ENCODE assay signal across 14 cellular contexts in genomic region chr21:46202592-46203202, GRCh38. TPM values are rescaled to one million over a fixed set of nuclear protein-coding genes. Genes with fewer than 3 reads are reported as not detected.
DNase-seq lines count a peak whose midpoint lies in the region; ATAC-seq, FAIRE-seq and TF ChIP-seq lines count a peak whose summit lies in the region.
"Had no signal": no experiment of that assay in that cellular context is flagged by ENCODE, and none has a peak within 500 bp of the region (broad histone marks: within the 10 kb centered on the region; RNA-seq: fewer than 3 reads in every experiment).

No MANE protein-coding gene starts in this region.

- 89% methylated on average over 5 of the region's 6 CpGs for WGBS in right lobe of liver (ENCODE audit: insufficient coverage, low coverage, low lambda C conversion rate, missing lambda C conversion rate)
- WGBS in HepG2 (ENCODE audit: low lambda C conversion rate): 98% methylated on average over 6 of the region's 6 CpGs

- TF ChIP-seq POLR2A in right lobe of liver (IDR thresholded peaks at IDR 0.05) (no peak), HepG2 (IDR thresholded peaks at IDR 0.05; ENCODE audit: insufficient read depth in 1 of 2, low read depth in 2 of 2, low read length in 2 of 2) (no peak)

- POLR2A ChIA-PET in HepG2 (lab: Yijun Ruan, JAX): no interaction called here

- BruUV-seq in HepG2 (replicated peaks; lab: Mats Ljungman, UMichigan): no TSS peak

- H3K9me3 ChIP-seq in right lobe of liver (no peaks in the 10 kb centered on the region), HepG2 (ENCODE audit: low read length) (no peaks in the 10 kb centered on the region), upper lobe of right lung (no peaks in the 10 kb centered on the region)
- H3K9me3 ChIP-seq: A549, ovary had no signal

- no peak for TF ChIP-seq CTCF in right lobe of liver (IDR thresholded peaks at IDR 0.05)
- no peak for TF ChIP-seq CTCF in HepG2 (CRISPR knock-in tag; IDR thresholded peaks at IDR 0.05)
- TF ChIP-seq CTCF in upper lobe of right lung (IDR thresholded peaks at IDR 0.05): no peak

- no peaks in the 10 kb centered on the region for H3K79me2 ChIP-seq in HepG2 (ENCODE audit: insufficient read depth, low read length)

- no peak overlapping the region for H2AFZ ChIP-seq in HepG2 (ENCODE audit: low read length)

- H3K4me1 ChIP-seq in right lobe of liver (no peaks in the 10 kb centered on the region), HepG2 (ENCODE audit: insufficient read depth, low read length) (no peaks in the 10 kb centered on the region), upper lobe of right lung (no peaks in the 10 kb centered on the region)
- H3K4me1 ChIP-seq: A549 had no signal

- FAIRE-seq in HepG2 (lab: Jason Lieb, UNC): no peak
- FAIRE-seq: A549 had no signal

- in situ Hi-C loops in HepG2 (cut with HindIII; ENCODE audit: extremely low pct_ligation_motif_present, low pct_unique_long_range_greater_than_20kb): no loop called here

- peak in 3 of 4 donors; percentile 37 to 66 (median 47) for ATAC-seq in right lobe of liver
- no peak for ATAC-seq in HepG2
- ATAC-seq in upper lobe of right lung: peak; percentile 50
- ATAC-seq in GM21515 (IDR thresholded peaks at IDR 0.05; ENCODE audit: unreplicated experiment): no peak
- ATAC-seq in HG03439 (IDR thresholded peaks at IDR 0.05; ENCODE audit: unreplicated experiment): no peak
- ATAC-seq: A549 had no signal

- intact Hi-C loops in right lobe of liver (cut with DNase I): no loop called here
- intact Hi-C loops in HepG2 (cut with micrococcal nuclease; ENCODE audit: unreplicated experiment): no loop called here
- intact Hi-C loops in upper lobe of right lung (cut with DNase I): no loop called here

- no peak for TF ChIP-seq RAD21 in HepG2 (CRISPR knock-in tag; IDR thresholded peaks at IDR 0.05)

- H3K4me3 ChIP-seq in right lobe of liver (no peak overlapping the region), HepG2 (replicated peaks in 1 of 3; ENCODE audit: insufficient read depth in 1 of 3, low read depth in 2 of 3, low read length in 3 of 3) (no peak overlapping the region), upper lobe of right lung (no peak overlapping the region)
- H3K4me3 ChIP-seq: A549, ovary had no signal

- DNase-seq in right lobe of liver (peak in 2 of 3 donors; percentile 9 to 18), HepG2 (ENCODE audit: low spot score) (no peak), iPS DF 4.7 (ENCODE audit: extremely low read depth, low spot score) (peak; percentile 16), upper lobe of right lung (peak; percentile 32)
- DNase-seq: activated CD8-positive, alpha-beta memory T cell treated with anti-CD3 and anti-CD28 coated beads, Interleukin-2, amount 50 U/mL, for 4 hours; activated naive CD8-positive, alpha-beta T cell treated with anti-CD3 and anti-CD28 coated beads for 36 hours; HCEC 1CT; midbrain; MM.1S; stimulated activated CD4-positive, alpha-beta T cell treated with anti-CD3 and anti-CD28 coated beads, Interleukin-15, amount 100 ng/mL, for 24 hours had no signal

- no peak overlapping the region for H3K4me2 ChIP-seq in HepG2 (ENCODE audit: low read depth, low read length)
- H3K4me2 ChIP-seq: A549 had no signal

- 0 out of 2 replicates have a peak, but pooled peaks cover 2% of the 10 kb centered on the region for H4K20me1 ChIP-seq in HepG2 (ENCODE audit: insufficient read depth, low read length)

- no peaks in the 10 kb centered on the region for H3K27me3 ChIP-seq in right lobe of liver
- H3K27me3 ChIP-seq in HepG2 (ENCODE audit: control insufficient read depth in 1 of 2, insufficient read depth in 2 of 2, low read length in 2 of 2): no peaks in the 10 kb centered on the region
- no peaks in the 10 kb centered on the region for H3K27me3 ChIP-seq in upper lobe of right lung
- H3K27me3 ChIP-seq: ovary had no signal

- no peak overlapping the region for H3K27ac ChIP-seq in right lobe of liver
- H3K27ac ChIP-seq in HepG2 (ENCODE audit: extremely low read length, insufficient read depth, low read length): no peak overlapping the region
- H3K27ac ChIP-seq in upper lobe of right lung: peak overlapping the region; percentile 42
- H3K27ac ChIP-seq: A549, ovary had no signal

- TF ChIP-seq EP300 in HepG2 (IDR thresholded peaks at IDR 0.05; ENCODE audit: low read depth in 2 of 2, low read length in 2 of 2) (no peak), HepG2 (CRISPR knock-in tag; IDR thresholded peaks at IDR 0.05; ENCODE audit: borderline replicate concordance) (no peak)

- CTCF ChIA-PET in HepG2 (lab: Yijun Ruan, JAX; ENCODE audit: low intra/inter-chr PET ratio, low total read pairs): no interaction called here

- no peak overlapping the region for H3K9ac ChIP-seq in HepG2 (ENCODE audit: insufficient read depth, low read depth, low read length)

- H3K36me3 ChIP-seq in right lobe of liver (peaks cover 0 to 78% (median 11%) of the 10 kb centered on the region in 4 donors), HepG2 (replicated peaks in 1 of 2; ENCODE audit: control insufficient read depth in 1 of 2, insufficient read depth in 2 of 2, low read length in 2 of 2) (peaks cover 26 to 68% of the 10 kb centered on the region in 2 experiments), upper lobe of right lung (peaks cover 73% of the 10 kb centered on the region)
- H3K36me3 ChIP-seq: ovary had no signal

RNA-seq across cellular contexts. Expression of gene SPATC1L, which starts 18.4 kb away (rescaled TPM):
- total RNA-seq in right lobe of liver (1 to 10 TPM in 1 of 6 experiments, under 1 TPM in 3, not detected in 2; 0.31 to 1.7 (median 0.51) TPM), HepG2 (2016; rRNA removed; fragmentation: Illumina TruSeq; extraction: Trizol) (2.8 and 3.3 TPM in 2 replicates), upper lobe of right lung (4.7 TPM)
- total RNA-seq in HepG2 (2016; cell fraction: cytosol; rRNA removed; fragmentation: Illumina TruSeq; extraction: Trizol; ENCODE audit: low read depth): 2.1 and 2.7 TPM in 2 replicates
- 3.0 and 3.3 TPM in 2 replicates for total RNA-seq in HepG2 (2016; cell fraction: insoluble cytoplasmic fraction; rRNA removed; fragmentation: Illumina TruSeq; extraction: Trizol)
- total RNA-seq in HepG2 (2016; cell fraction: membrane; rRNA removed; fragmentation: Illumina TruSeq; extraction: Trizol): 3.0 and 3.8 TPM in 2 replicates
- 1.5 and 1.7 TPM in 2 replicates for total RNA-seq in HepG2 (2016; cell fraction: nucleus; rRNA removed; fragmentation: Illumina TruSeq; extraction: Trizol)
- polyA plus RNA-seq in HepG2 (2011; rRNA removed): 1.4 and 2.6 TPM in 2 replicates
- 1.4 and 2.8 TPM in 2 replicates for polyA plus RNA-seq in HepG2 (2011; cell fraction: cytosol; rRNA removed)
- polyA plus RNA-seq in HepG2 (2011; cell fraction: nucleus; rRNA removed): 9.6 and 9.7 TPM in 2 replicates
- polyA plus RNA-seq in HepG2 (2012): 7.3 and 10.9 TPM in 2 replicates
- polyA plus RNA-seq in HepG2 (2016; cell fraction: cytosol; fragmentation: Illumina TruSeq; extraction: Trizol; ENCODE audit: low read depth): 5.4 and 5.7 TPM in 2 replicates
- 5.9 and 7.1 TPM in 2 replicates for polyA plus RNA-seq in HepG2 (2016; cell fraction: insoluble cytoplasmic fraction; fragmentation: Illumina TruSeq; extraction: Trizol; ENCODE audit: low read depth)
- polyA plus RNA-seq in HepG2 (2016; cell fraction: membrane; fragmentation: Illumina TruSeq; extraction: Trizol; ENCODE audit: low read depth): 6.0 and 7.3 TPM in 2 replicates
- polyA plus RNA-seq in HepG2 (2016; cell fraction: nucleus; fragmentation: Illumina TruSeq; extraction: Trizol; ENCODE audit: insufficient read depth, low read depth): 5.8 and 6.5 TPM in 2 replicates
- polyA minus RNA-seq in HepG2 (2011; rRNA and poly(A)+ RNA removed; ENCODE audit: low replicate concordance): 2.4 and 3.4 TPM in 2 replicates
- polyA minus RNA-seq in HepG2 (2011; cell fraction: cytosol; rRNA and poly(A)+ RNA removed): 3.4 and 5.6 TPM in 2 replicates
- polyA minus RNA-seq in HepG2 (2011; cell fraction: nucleus; rRNA and poly(A)+ RNA removed): 0.77 and 1.6 TPM in 2 replicates

RNA-seq across cellular contexts. Expression of gene LSS, which starts 25.9 kb away (rescaled TPM):
- total RNA-seq in right lobe of liver (100 to 1,000 TPM in 1 of 6 experiments, 10 to 100 TPM in 5; 37.0 to 103 (median 59.6) TPM), HepG2 (2016; rRNA removed; fragmentation: Illumina TruSeq; extraction: Trizol) (73.5 and 113 TPM in 2 replicates), upper lobe of right lung (108 TPM)
- total RNA-seq in HepG2 (2016; cell fraction: cytosol; rRNA removed; fragmentation: Illumina TruSeq; extraction: Trizol; ENCODE audit: low read depth): 7.3 and 7.8 TPM in 2 replicates
- total RNA-seq in HepG2 (2016; cell fraction: insoluble cytoplasmic fraction; rRNA removed; fragmentation: Illumina TruSeq; extraction: Trizol): 62.4 and 115 TPM in 2 replicates
- total RNA-seq in HepG2 (2016; cell fraction: membrane; rRNA removed; fragmentation: Illumina TruSeq; extraction: Trizol): 31.7 and 32.0 TPM in 2 replicates
- total RNA-seq in HepG2 (2016; cell fraction: nucleus; rRNA removed; fragmentation: Illumina TruSeq; extraction: Trizol): 138 and 169 TPM in 2 replicates
- polyA plus RNA-seq in HepG2 (2011; rRNA removed): 72.6 and 182 TPM in 2 replicates
- 29.6 and 35.0 TPM in 2 replicates for polyA plus RNA-seq in HepG2 (2011; cell fraction: cytosol; rRNA removed)
- polyA plus RNA-seq in HepG2 (2011; cell fraction: nucleus; rRNA removed): 771 and 1,172 TPM in 2 replicates
- 69.9 and 111 TPM in 2 replicates for polyA plus RNA-seq in HepG2 (2012)
- 5.3 and 5.5 TPM in 2 replicates for polyA plus RNA-seq in HepG2 (2016; cell fraction: cytosol; fragmentation: Illumina TruSeq; extraction: Trizol; ENCODE audit: low read depth)
- polyA plus RNA-seq in HepG2 (2016; cell fraction: insoluble cytoplasmic fraction; fragmentation: Illumina TruSeq; extraction: Trizol; ENCODE audit: low read depth): 44.5 and 58.2 TPM in 2 replicates
- 14.1 and 14.6 TPM in 2 replicates for polyA plus RNA-seq in HepG2 (2016; cell fraction: membrane; fragmentation: Illumina TruSeq; extraction: Trizol; ENCODE audit: low read depth)
- 296 and 309 TPM in 2 replicates for polyA plus RNA-seq in HepG2 (2016; cell fraction: nucleus; fragmentation: Illumina TruSeq; extraction: Trizol; ENCODE audit: insufficient read depth, low read depth)
- polyA minus RNA-seq in HepG2 (2011; rRNA and poly(A)+ RNA removed; ENCODE audit: low replicate concordance): 67.2 and 95.6 TPM in 2 replicates
- polyA minus RNA-seq in HepG2 (2011; cell fraction: cytosol; rRNA and poly(A)+ RNA removed): 16.2 and 25.1 TPM in 2 replicates
- 66.3 and 114 TPM in 2 replicates for polyA minus RNA-seq in HepG2 (2011; cell fraction: nucleus; rRNA and poly(A)+ RNA removed)

RNA-seq across cellular contexts. Expression of gene FTCD, which starts 47.3 kb away (rescaled TPM):
- total RNA-seq in right lobe of liver (100 to 1,000 TPM; 141 to 668 (median 417) TPM), HepG2 (2016; rRNA removed; fragmentation: Illumina TruSeq; extraction: Trizol) (78.5 and 105 TPM in 2 replicates), upper lobe of right lung (0.46 TPM)
- 13.1 and 13.2 TPM in 2 replicates for total RNA-seq in HepG2 (2016; cell fraction: cytosol; rRNA removed; fragmentation: Illumina TruSeq; extraction: Trizol; ENCODE audit: low read depth)
- 61.2 and 115 TPM in 2 replicates for total RNA-seq in HepG2 (2016; cell fraction: insoluble cytoplasmic fraction; rRNA removed; fragmentation: Illumina TruSeq; extraction: Trizol)
- 21.0 and 27.4 TPM in 2 replicates for total RNA-seq in HepG2 (2016; cell fraction: membrane; rRNA removed; fragmentation: Illumina TruSeq; extraction: Trizol)
- total RNA-seq in HepG2 (2016; cell fraction: nucleus; rRNA removed; fragmentation: Illumina TruSeq; extraction: Trizol): 94.5 and 110 TPM in 2 replicates
- polyA plus RNA-seq in HepG2 (2011; rRNA removed): 75.7 and 112 TPM in 2 replicates
- 34.7 and 61.2 TPM in 2 replicates for polyA plus RNA-seq in HepG2 (2011; cell fraction: cytosol; rRNA removed)
- 656 and 751 TPM in 2 replicates for polyA plus RNA-seq in HepG2 (2011; cell fraction: nucleus; rRNA removed)
- 108 and 140 TPM in 2 replicates for polyA plus RNA-seq in HepG2 (2012)
- 11.0 and 12.4 TPM in 2 replicates for polyA plus RNA-seq in HepG2 (2016; cell fraction: cytosol; fragmentation: Illumina TruSeq; extraction: Trizol; ENCODE audit: low read depth)
- 47.9 and 52.0 TPM in 2 replicates for polyA plus RNA-seq in HepG2 (2016; cell fraction: insoluble cytoplasmic fraction; fragmentation: Illumina TruSeq; extraction: Trizol; ENCODE audit: low read depth)
- 11.9 and 17.7 TPM in 2 replicates for polyA plus RNA-seq in HepG2 (2016; cell fraction: membrane; fragmentation: Illumina TruSeq; extraction: Trizol; ENCODE audit: low read depth)
- 369 and 379 TPM in 2 replicates for polyA plus RNA-seq in HepG2 (2016; cell fraction: nucleus; fragmentation: Illumina TruSeq; extraction: Trizol; ENCODE audit: insufficient read depth, low read depth)
- polyA minus RNA-seq in HepG2 (2011; rRNA and poly(A)+ RNA removed; ENCODE audit: low replicate concordance): 0.42 and 84.7 TPM in 2 replicates
- polyA minus RNA-seq in HepG2 (2011; cell fraction: cytosol; rRNA and poly(A)+ RNA removed): 33.3 and 39.2 TPM in 2 replicates
- polyA minus RNA-seq in HepG2 (2011; cell fraction: nucleus; rRNA and poly(A)+ RNA removed): 93.9 and 118 TPM in 2 replicates
- polyA plus RNA-seq: A549 had no signal

Comparison
In these comparisons a context has a peak if more than half of its experiments do, and no peak if none do; other contexts are left out.
1. ATAC-seq: peak in right lobe of liver (3 of 4) and upper lobe of right lung (single experiment); none in HepG2 (single experiment), GM21515 (single experiment) and HG03439 (single experiment).